Comparison of ENCODE assay signal across 8 cellular contexts in genomic region chr17:32142857-32143524, GRCh38. TPM values are rescaled to one million over a fixed set of nuclear protein-coding genes. Genes with fewer than 3 reads are reported as not detected.
DNase-seq lines count a peak whose midpoint lies in the region; ATAC-seq and TF ChIP-seq lines count a peak whose summit lies in the region.

No MANE protein-coding gene starts in this region.

- H3K4me1 Mint-ChIP-seq in endodermal cell (peaks cover 16% of the 10 kb centered on the region), memory B cell (peaks cover 8% of the 10 kb centered on the region)

- H3K27me3 Mint-ChIP-seq in endodermal cell (ENCODE audit: insufficient read depth) (no peaks in the 10 kb centered on the region), memory B cell (no peaks in the 10 kb centered on the region)

- WGBS in endodermal cell (ENCODE audit: insufficient coverage in 1 of 2, insufficient read length in 1 of 2), 2 experiments: 5 to 6% methylated on average over 14 to 23 of the region's 23 CpGs
- 2% methylated on average over 23 of the region's 23 CpGs for WGBS in suprapubic skin

- peaks cover 43% of the 10 kb centered on the region for H3K79me2 ChIP-seq in MM.1S (ENCODE audit: low read length)

- peak overlapping the region; percentile 91 for H3K27ac Mint-ChIP-seq in endodermal cell
- H3K27ac Mint-ChIP-seq in memory B cell: peak overlapping the region; percentile 94

- no peaks in the 10 kb centered on the region for H3K9me3 Mint-ChIP-seq in endodermal cell
- no peaks in the 10 kb centered on the region for H3K9me3 Mint-ChIP-seq in memory B cell

- H3K9ac ChIP-seq in MM.1S (ENCODE audit: low read length) (peak overlapping the region; percentile 59), endodermal cell (ENCODE audit: extremely low read depth, low read length, poor library complexity, severe bottlenecking) (peak overlapping the region; percentile 82)

- no peaks in the 10 kb centered on the region for H3K9me3 ChIP-seq in MM.1S (replicated peaks; ENCODE audit: insufficient read depth, low read length)
- no peaks in the 10 kb centered on the region for H3K9me3 ChIP-seq in endodermal cell (ENCODE audit: control insufficient read depth, low read length)
- no peaks in the 10 kb centered on the region for H3K9me3 ChIP-seq in suprapubic skin

- H3K4me3 ChIP-seq in MM.1S (ENCODE audit: low read length) (peak overlapping the region; percentile 74), endodermal cell (ENCODE audit: low read length) (peak overlapping the region; percentile 97), suprapubic skin (peak overlapping the region; percentile 98)

- TF ChIP-seq POLR2A in suprapubic skin (IDR thresholded peaks at IDR 0.05): no peak

- no peak for TF ChIP-seq CTCF in MM.1S (IDR thresholded peaks at IDR 0.05; ENCODE audit: low read length)
- no peak for TF ChIP-seq CTCF in VCaP (conservative IDR thresholded peaks at IDR 0.05)
- TF ChIP-seq CTCF in endodermal cell (conservative IDR thresholded peaks at IDR 0.05): no peak
- no peak for TF ChIP-seq CTCF in suprapubic skin (IDR thresholded peaks at IDR 0.05)

- TF ChIP-seq EP300 in suprapubic skin (IDR thresholded peaks at IDR 0.05): no peak

- peak overlapping the region; percentile 23; the same call in 1 of the 2 replicates for H3K27ac ChIP-seq in MM.1S (ENCODE audit: low read length)
- peak overlapping the region; percentile 96 for H3K27ac ChIP-seq in VCaP
- H3K27ac ChIP-seq in endodermal cell (ENCODE audit: low read depth, low read length): peak overlapping the region; percentile 87
- H3K27ac ChIP-seq in suprapubic skin: peak overlapping the region; percentile 92

- H4K20me1 ChIP-seq in MM.1S (ENCODE audit: insufficient read depth, low read length): no peaks in the 10 kb centered on the region

- DNase-seq in activated CD8-positive, alpha-beta memory T cell treated with anti-CD3 and anti-CD28 coated beads for 24 hours: peak; percentile 66
- no peak for DNase-seq in activated CD8-positive, alpha-beta memory T cell treated with anti-CD3 and anti-CD28 coated beads, Interleukin-2, amount 50 U/mL, for 4 hours
- DNase-seq in MM.1S (peak; percentile 27), endodermal cell (peak; percentile 96), memory B cell (ENCODE audit: low spot score in 2 of 2) (peak in 1 of 2 donors; percentile 30), suprapubic skin (ENCODE audit: low spot score in 2 of 2) (peak in 1 of 2 donors; percentile 72)

- H3F3A ChIP-seq in MM.1S (ENCODE audit: insufficient read depth, low read length): peaks cover 15% of the 10 kb centered on the region

- no peaks in the 10 kb centered on the region for H3K9me2 ChIP-seq in MM.1S (replicated peaks; ENCODE audit: insufficient read depth, low read length)

- ATAC-seq in memory B cell (ENCODE audit: low read depth) (no peak), GM18873 (IDR thresholded peaks at IDR 0.05; ENCODE audit: low FRiP score, unreplicated experiment) (no peak)

- H3K27me3 ChIP-seq in MM.1S (replicated peaks; ENCODE audit: insufficient read depth, low read length): no peaks in the 10 kb centered on the region
- H3K27me3 ChIP-seq in endodermal cell (ENCODE audit: control insufficient read depth, insufficient read depth, low read length, poor library complexity, severe bottlenecking): no peaks in the 10 kb centered on the region
- no peaks in the 10 kb centered on the region for H3K27me3 ChIP-seq in suprapubic skin

- H3K36me3 Mint-ChIP-seq in endodermal cell (ENCODE audit: low read depth) (peaks cover 4% of the 10 kb centered on the region), memory B cell (peaks cover 4% of the 10 kb centered on the region)

- H3K36me3 ChIP-seq in MM.1S (replicated peaks; ENCODE audit: insufficient read depth, low read length) (no peaks in the 10 kb centered on the region), endodermal cell (ENCODE audit: control insufficient read depth, insufficient read depth, low read length) (peaks cover 6% of the 10 kb centered on the region), suprapubic skin (no peaks in the 10 kb centered on the region)

- peak overlapping the region; percentile 65 for H2AFZ ChIP-seq in MM.1S (ENCODE audit: low read length)

- peaks cover 5% of the 10 kb centered on the region; the same call in 1 of the 2 replicates for H3K4me1 ChIP-seq in MM.1S (ENCODE audit: low read length)
- H3K4me1 ChIP-seq in endodermal cell (ENCODE audit: control insufficient read depth, insufficient read depth, low read length): no peaks in the 10 kb centered on the region
- peaks cover 56% of the 10 kb centered on the region for H3K4me1 ChIP-seq in suprapubic skin

- H3K4me2 ChIP-seq in MM.1S (ENCODE audit: low read depth, low read length): peak overlapping the region; percentile 71

- H3K4me3 Mint-ChIP-seq in endodermal cell (peak overlapping the region; percentile 98), memory B cell (peak overlapping the region; percentile 99)

RNA-seq across cellular contexts. Expression of gene RHOT1, which starts 0.7 kb away (rescaled TPM):
- total RNA-seq in endodermal cell (10 to 100 TPM; 30.0 to 35.7 TPM), suprapubic skin (100 to 1,000 TPM in 1 of 4 donors, 10 to 100 TPM in 3; 50.0 to 102 (median 61.4) TPM)
- 47.5 TPM for polyA plus RNA-seq in endodermal cell (2013, experiment 1 of 2)
- polyA plus RNA-seq in endodermal cell (2013, experiment 2 of 2): 44.7 TPM

Comparison
In these comparisons a context has a peak if more than half of its experiments do, and no peak if none do; other contexts are left out.
1. H3K27ac ChIP-seq: peak in every context shown above with its lines; median percentile 96 in VCaP; 92 in suprapubic skin; 87 in endodermal cell; 23 in MM.1S.